8 cellular contexts compared by ENCODE assay signal in genomic region chr11:66842501-66842895, GRCh38. TPM values are rescaled to one million over a fixed set of nuclear protein-coding genes. Genes with fewer than 3 reads are reported as not detected.
DNase-seq lines count a peak whose midpoint lies in the region; ATAC-seq lines count a peak whose summit lies in the region.

No MANE protein-coding gene starts in this region.

- H3K27ac ChIP-seq in temporal lobe (ENCODE audit: low read depth, low read length) = peak overlapping the region; percentile 90

- no peaks in the 10 kb centered on the region for H3K27me3 Mint-ChIP-seq in activated CD4-positive, alpha-beta T cell treated with anti-CD3 and anti-CD28 coated beads, Interleukin-2, amount 10 ng/mL, durations not matched to agents 24 days and 14 days
- no peaks in the 10 kb centered on the region for H3K27me3 Mint-ChIP-seq in activated T-helper 1 cell treated with anti-CD3 and anti-CD28 coated beads, Interleukin-12 subunit alpha, Interleukin-12 subunit beta, Interleukin-2, Interleukin-4 antibody, amounts not matched to agents 30 ng/mL and 10 ng/mL and 1 ng/mL, durations not matched to agents 14 hours and 24 hours and 36 hours (ENCODE audit: insufficient read depth)

- DNase-seq in activated CD4-positive, alpha-beta T cell treated with anti-CD3 and anti-CD28 coated beads, Interleukin-2, amount 10 ng/mL, durations not matched to agents 24 days and 14 days = no peak
- DNase-seq in activated CD4-positive, alpha-beta T cell treated with anti-CD3 and anti-CD28 coated beads, Interleukin-2, amount 50 U/mL, for 4 hours = no peak
- no peak for DNase-seq in activated T-helper 1 cell treated with anti-CD3 and anti-CD28 coated beads, Interleukin-12 subunit alpha, Interleukin-12 subunit beta, Interleukin-2, Interleukin-4 antibody, amounts not matched to agents 30 ng/mL and 10 ng/mL and 1 ng/mL, durations not matched to agents 14 hours and 24 hours and 36 hours (ENCODE audit: low spot score)
- DNase-seq in islet precursor cell (peak; percentile 34), NCI-H146 (lab: John Stamatoyannopoulos, UW) (no peak)
- DNase-seq in central memory CD4-positive, alpha-beta T cell = no peak

- intact Hi-C loops in activated CD4-positive, alpha-beta T cell treated with anti-CD3 and anti-CD28 coated beads, Interleukin-2, amount 10 ng/mL, durations not matched to agents 24 days and 14 days (cut with micrococcal nuclease) = loop anchor here (2.0 kb wide), 1 partner anchor 98 kb away; a partner anchor contains a TSS
- intact Hi-C loops in activated T-helper 1 cell treated with anti-CD3 and anti-CD28 coated beads, Interleukin-12 subunit alpha, Interleukin-12 subunit beta, Interleukin-2, Interleukin-4 antibody, amounts not matched to agents 30 ng/mL and 10 ng/mL and 1 ng/mL, durations not matched to agents 14 hours and 24 hours and 36 hours (cut with micrococcal nuclease) = loop anchor here (2.0 to 10.0 kb wide), 6 partner anchors 204 to 494 kb away; partner anchors contain the start of genes CCDC87, CCS, DPP3 and PELI3

- ATAC-seq in HG02642 (IDR thresholded peaks at IDR 0.05; ENCODE audit: poor library complexity, unreplicated experiment) = no peak

- H3K36me3 Mint-ChIP-seq in activated CD4-positive, alpha-beta T cell treated with anti-CD3 and anti-CD28 coated beads, Interleukin-2, amount 10 ng/mL, durations not matched to agents 24 days and 14 days (ENCODE audit: low read depth) = peaks cover 36% of the 10 kb centered on the region
- peaks cover 21% of the 10 kb centered on the region for H3K36me3 Mint-ChIP-seq in activated T-helper 1 cell treated with anti-CD3 and anti-CD28 coated beads, Interleukin-12 subunit alpha, Interleukin-12 subunit beta, Interleukin-2, Interleukin-4 antibody, amounts not matched to agents 30 ng/mL and 10 ng/mL and 1 ng/mL, durations not matched to agents 14 hours and 24 hours and 36 hours (ENCODE audit: low read depth)

- peaks cover 43% of the 10 kb centered on the region for H3K4me1 Mint-ChIP-seq in activated CD4-positive, alpha-beta T cell treated with anti-CD3 and anti-CD28 coated beads, Interleukin-2, amount 10 ng/mL, durations not matched to agents 24 days and 14 days
- peaks cover 32% of the 10 kb centered on the region for H3K4me1 Mint-ChIP-seq in activated T-helper 1 cell treated with anti-CD3 and anti-CD28 coated beads, Interleukin-12 subunit alpha, Interleukin-12 subunit beta, Interleukin-2, Interleukin-4 antibody, amounts not matched to agents 30 ng/mL and 10 ng/mL and 1 ng/mL, durations not matched to agents 14 hours and 24 hours and 36 hours (ENCODE audit: low read depth)

- peak overlapping the region; percentile 85 for H3K27ac Mint-ChIP-seq in activated CD4-positive, alpha-beta T cell treated with anti-CD3 and anti-CD28 coated beads, Interleukin-2, amount 10 ng/mL, durations not matched to agents 24 days and 14 days
- H3K27ac Mint-ChIP-seq in activated T-helper 1 cell treated with anti-CD3 and anti-CD28 coated beads, Interleukin-12 subunit alpha, Interleukin-12 subunit beta, Interleukin-2, Interleukin-4 antibody, amounts not matched to agents 30 ng/mL and 10 ng/mL and 1 ng/mL, durations not matched to agents 14 hours and 24 hours and 36 hours = peak overlapping the region; percentile 79

- H3K4me3 Mint-ChIP-seq in activated CD4-positive, alpha-beta T cell treated with anti-CD3 and anti-CD28 coated beads, Interleukin-2, amount 10 ng/mL, durations not matched to agents 24 days and 14 days = peak overlapping the region; percentile 91
- peak overlapping the region; percentile 87 for H3K4me3 Mint-ChIP-seq in activated T-helper 1 cell treated with anti-CD3 and anti-CD28 coated beads, Interleukin-12 subunit alpha, Interleukin-12 subunit beta, Interleukin-2, Interleukin-4 antibody, amounts not matched to agents 30 ng/mL and 10 ng/mL and 1 ng/mL, durations not matched to agents 14 hours and 24 hours and 36 hours

- no peaks in the 10 kb centered on the region for H3K9me3 Mint-ChIP-seq in activated CD4-positive, alpha-beta T cell treated with anti-CD3 and anti-CD28 coated beads, Interleukin-2, amount 10 ng/mL, durations not matched to agents 24 days and 14 days
- no peaks in the 10 kb centered on the region for H3K9me3 Mint-ChIP-seq in activated T-helper 1 cell treated with anti-CD3 and anti-CD28 coated beads, Interleukin-12 subunit alpha, Interleukin-12 subunit beta, Interleukin-2, Interleukin-4 antibody, amounts not matched to agents 30 ng/mL and 10 ng/mL and 1 ng/mL, durations not matched to agents 14 hours and 24 hours and 36 hours

RNA-seq across cellular contexts. Expression of gene RCE1, which starts 0.7 kb away (rescaled TPM):
- total RNA-seq in activated CD4-positive, alpha-beta T cell treated with anti-CD3 and anti-CD28 coated beads, Interleukin-2, amount 10 ng/mL, durations not matched to agents 24 days and 14 days = 28.5 and 32.9 TPM in 2 replicates
- total RNA-seq in activated T-helper 1 cell treated with anti-CD3 and anti-CD28 coated beads, Interleukin-12 subunit alpha, Interleukin-12 subunit beta, Interleukin-2, Interleukin-4 antibody, amounts not matched to agents 30 ng/mL and 10 ng/mL and 1 ng/mL, durations not matched to agents 14 hours and 24 hours and 36 hours = 30.9 and 34.4 TPM in 2 replicates
- 13.8 TPM for total RNA-seq in temporal lobe

RNA-seq across cellular contexts. Expression of gene LRFN4, which starts 14.4 kb away (rescaled TPM):
- total RNA-seq in activated CD4-positive, alpha-beta T cell treated with anti-CD3 and anti-CD28 coated beads, Interleukin-2, amount 10 ng/mL, durations not matched to agents 24 days and 14 days = 51.9 and 55.6 TPM in 2 replicates
- total RNA-seq in activated T-helper 1 cell treated with anti-CD3 and anti-CD28 coated beads, Interleukin-12 subunit alpha, Interleukin-12 subunit beta, Interleukin-2, Interleukin-4 antibody, amounts not matched to agents 30 ng/mL and 10 ng/mL and 1 ng/mL, durations not matched to agents 14 hours and 24 hours and 36 hours = 48.4 and 49.6 TPM in 2 replicates
- total RNA-seq in temporal lobe = 28.5 TPM
